ENCODE assay signal across 8 cellular contexts in genomic region chr12:64293173-64293572, GRCh38.
DNase-seq lines count a peak whose midpoint lies in the region; ATAC-seq and TF ChIP-seq lines count a peak whose summit lies in the region.
"Not testable (repeated sequence)": the region's sequence is repeated elsewhere in the genome, so short reads cannot be mapped to it uniquely, and the experiment has no call there.

No MANE protein-coding gene starts in this region.

- not testable (repeated sequence) for H3K4me1 Mint-ChIP-seq in Caco-2 (ENCODE audit: low read depth, unreplicated experiment); WTC11; endodermal cell; progenitor cell of endocrine pancreas (ENCODE audit: low read depth)

- peak; percentile 30 to 42 for DNase-seq in Caco-2
- peak; percentile 7 for DNase-seq in H7
- DNase-seq in MV-4-11 (lab: John Stamatoyannopoulos, UW), result peak; percentile 48
- not testable (repeated sequence) for DNase-seq in NT2/D1 (ENCODE audit: low read depth, low spot score); WTC11 (ENCODE audit: low spot score); endodermal cell; progenitor cell of endocrine pancreas (ENCODE audit: low spot score, unreplicated experiment)

- H3K36me3 ChIP-seq in Caco-2 (ENCODE audit: control insufficient read depth, insufficient read depth, low read length); H7 (replicated peaks; ENCODE audit: control insufficient read depth, insufficient read depth, low read length); NT2/D1 (ENCODE audit: insufficient read depth, insufficient read length, low read length); endodermal cell (ENCODE audit: control insufficient read depth, insufficient read depth, low read length); iPS-15b (ENCODE audit: control insufficient read depth, insufficient read depth, low read length): not testable (repeated sequence)

- H3K9ac ChIP-seq in NT2/D1 (ENCODE audit: insufficient read length, low read depth); endodermal cell (ENCODE audit: extremely low read depth, low read length, poor library complexity, severe bottlenecking); iPS-15b (ENCODE audit: low read depth, low read length): not testable (repeated sequence)

- POLR2A ChIA-PET in Caco-2 (lab: Charles Lee), result interaction anchor here (0.6 kb wide), 1 partner anchor 99 kb away, joined by 3 read pairs; no protein-coding TSS in a partner anchor
- POLR2A ChIA-PET in WTC11 (lab: Charles Lee), result not testable (repeated sequence)

- H3K9me3 Mint-ChIP-seq in Caco-2 (ENCODE audit: unreplicated experiment); WTC11; progenitor cell of endocrine pancreas (ENCODE audit: low read depth): not testable (repeated sequence)
- peaks cover 11% of the 10 kb centered on the region for H3K9me3 Mint-ChIP-seq in endodermal cell

- not testable (repeated sequence) for H3K9me3 ChIP-seq in Caco-2; endodermal cell (ENCODE audit: control insufficient read depth, low read length); iPS-15b (ENCODE audit: control insufficient read depth, insufficient read depth, low read length)
- peaks cover 12% of the 10 kb centered on the region for H3K9me3 ChIP-seq in NT2/D1 (ENCODE audit: insufficient read depth, low read length)

- peak overlapping the region; percentile 69 for H3K4me3 Mint-ChIP-seq in Caco-2 (ENCODE audit: unreplicated experiment)
- peak overlapping the region; percentile 51 for H3K4me3 Mint-ChIP-seq in WTC11
- peak overlapping the region; percentile 38 for H3K4me3 Mint-ChIP-seq in endodermal cell
- peak overlapping the region; percentile 55 for H3K4me3 Mint-ChIP-seq in progenitor cell of endocrine pancreas (ENCODE audit: low read depth)

- not testable (repeated sequence) for H3K27me3 ChIP-seq in Caco-2 (replicated peaks; ENCODE audit: control insufficient read depth, insufficient read depth, low read length); H7 (ENCODE audit: control insufficient read depth, insufficient read depth, low read length); NT2/D1 (ENCODE audit: insufficient read depth, insufficient read length); endodermal cell (ENCODE audit: control insufficient read depth, insufficient read depth, low read length, poor library complexity, severe bottlenecking); iPS-15b (ENCODE audit: control insufficient read depth, insufficient read depth, low read length)

- not testable (repeated sequence) for H3K4me1 ChIP-seq in Caco-2; NT2/D1 (ENCODE audit: insufficient read depth, insufficient read length); endodermal cell (ENCODE audit: control insufficient read depth, insufficient read depth, low read length); iPS-15b (ENCODE audit: control insufficient read depth, insufficient read depth, low read length)

- not testable (repeated sequence) for H3K27me3 Mint-ChIP-seq in Caco-2 (ENCODE audit: insufficient read depth, unreplicated experiment); WTC11 (ENCODE audit: low read depth); endodermal cell (ENCODE audit: insufficient read depth); progenitor cell of endocrine pancreas

- H3K4me3 ChIP-seq in Caco-2 (ENCODE audit: low read depth, low read length) (peak overlapping the region; percentile 27), NT2/D1 (ENCODE audit: insufficient read length, low read depth) (peak overlapping the region; percentile 21), iPS-15b (ENCODE audit: low read depth, low read length) (peak overlapping the region; percentile 13)
- not testable (repeated sequence) for H3K4me3 ChIP-seq in H7 (ENCODE audit: insufficient read depth, low read depth, low read length); endodermal cell (ENCODE audit: low read length)

- not testable (repeated sequence) for H3K36me3 Mint-ChIP-seq in Caco-2 (ENCODE audit: insufficient read depth, unreplicated experiment); WTC11; endodermal cell (ENCODE audit: low read depth); progenitor cell of endocrine pancreas (ENCODE audit: insufficient read depth)

- TF ChIP-seq CTCF in Caco-2 (IDR thresholded peaks at IDR 0.05; ENCODE audit: insufficient read depth in 1 of 2, low read depth in 1 of 2, low read length in 1 of 2, severe bottlenecking in 1 of 2, unreplicated experiment in 1 of 2); WTC11 (IDR thresholded peaks at IDR 0.05); endodermal cell (conservative IDR thresholded peaks at IDR 0.05); progenitor cell of endocrine pancreas (IDR thresholded peaks at IDR 0.05; ENCODE audit: unreplicated experiment): not testable (repeated sequence)

- 97% methylated on average over 12 of the region's 15 CpGs; no CpG with 5 or more reads in 1 of the 2 experiments for WGBS in endodermal cell (ENCODE audit: insufficient coverage in 1 of 2, insufficient read length in 1 of 2), 2 experiments

- not testable (repeated sequence) for H3K27ac ChIP-seq in endodermal cell (ENCODE audit: low read depth, low read length)

- H3K27ac Mint-ChIP-seq in Caco-2 (ENCODE audit: unreplicated experiment), result peak overlapping the region; percentile 50
- H3K27ac Mint-ChIP-seq in WTC11, progenitor cell of endocrine pancreas: not testable (repeated sequence)
- peak overlapping the region; percentile 44 for H3K27ac Mint-ChIP-seq in endodermal cell

- CTCF ChIA-PET in Caco-2 (lab: Charles Lee), result interaction anchor here (1.1 kb wide), 1 partner anchor 26 kb away, joined by 3 read pairs; no protein-coding TSS in a partner anchor
- CTCF ChIA-PET in WTC11 (lab: Charles Lee), result interaction anchor here (0.6 kb wide), 1 partner anchor 11 kb away, joined by 3 read pairs; no protein-coding TSS in a partner anchor

- intact Hi-C loops in Caco-2 (cut with micrococcal nuclease; ENCODE audit: unreplicated experiment), result not testable (repeated sequence)

- BruUV-seq in Caco-2 (replicated peaks; lab: Mats Ljungman, UMichigan), result TSS peak; percentile 33

- ATAC-seq in WTC11, result peak; percentile 39; the same call in 1 of the 2 replicates
